26 cellular contexts compared by ENCODE assay signal in genomic region chr1:36851087-36851486, GRCh38.
"Had no signal": no experiment of that assay in that cellular context is flagged by ENCODE, and none has a peak within 500 bp of the region (broad histone marks: within the 10 kb centered on the region; RNA-seq: fewer than 3 reads in every experiment).

No MANE protein-coding gene starts in this region.

- H3K9me3 ChIP-seq: breast epithelium, colonic mucosa, esophagus muscularis mucosa, lower lobe of right lung, mucosa of descending colon, sigmoid colon, transverse colon had no signal

- H3K4me3 ChIP-seq: breast epithelium, colonic mucosa, esophagus muscularis mucosa, hepatocyte, lower lobe of right lung, mucosa of descending colon, sigmoid colon, smooth muscle cell, transverse colon had no signal

- DNase-seq: activated CD4-positive, alpha-beta T cell treated with anti-CD3 and anti-CD28 coated beads for 4 hours; activated CD4-positive, alpha-beta T cell treated with anti-CD3 and anti-CD28 coated beads, Interleukin-2, amount 50 U/mL, for 48 hours; activated CD8-positive, alpha-beta memory T cell treated with anti-CD3 and anti-CD28 coated beads, Interleukin-2, amount 50 U/mL, for 48 hours; activated naive CD4-positive, alpha-beta T cell treated with Interleukin-2 at 50 U/mL for 16 hours; activated naive CD8-positive, alpha-beta T cell treated with anti-CD3 and anti-CD28 coated beads for 36 hours; activated T-cell treated with anti-CD3 and anti-CD28 coated beads, Interleukin-2, amount 50 U/mL, for 4 hours; colonic mucosa; glutamatergic neuron; immature natural killer cell; lower lobe of right lung; mesendoderm; mucosa of descending colon; nephron progenitor cell; occipital lobe; sigmoid colon; stimulated activated CD4-positive, alpha-beta T cell treated with anti-CD3 and anti-CD28 coated beads, Interleukin-15, amount 100 ng/mL, for 24 hours; transverse colon had no signal

- H3K79me2 ChIP-seq: hepatocyte had no signal

- H3K36me3 ChIP-seq: breast epithelium, colonic mucosa, esophagus muscularis mucosa, lower lobe of right lung, sigmoid colon, transverse colon had no signal

- H2AFZ ChIP-seq: hepatocyte had no signal

- H3K4me1 ChIP-seq: breast epithelium, colonic mucosa, esophagus muscularis mucosa, lower lobe of right lung, sigmoid colon, transverse colon had no signal

- H3K4me2 ChIP-seq: hepatocyte, smooth muscle cell had no signal

- H3K27me3 ChIP-seq: colonic mucosa had no signal

- H3K27ac ChIP-seq: breast epithelium, colonic mucosa, esophagus muscularis mucosa, hepatocyte, lower lobe of right lung, sigmoid colon, transverse colon had no signal

- FAIRE-seq: frontal cortex, urothelium cell line had no signal

- ATAC-seq: activated T-cell treated with anti-CD3 and anti-CD28 coated beads, Interleukin-2, amount 50 U/mL, for 4 hours; left lobe of liver; lower lobe of right lung; mucosa of descending colon; stimulated activated memory B cell treated with anti-CD40 and anti-IgM and Interleukin-4, amounts not matched to agents 10 μg/mL and 1 μg/mL and 100 μg/mL, for 72 hours; WTC11 had no signal
